Comparison of ENCODE assay signal across 1 cellular context in the genomic region with DNA sequence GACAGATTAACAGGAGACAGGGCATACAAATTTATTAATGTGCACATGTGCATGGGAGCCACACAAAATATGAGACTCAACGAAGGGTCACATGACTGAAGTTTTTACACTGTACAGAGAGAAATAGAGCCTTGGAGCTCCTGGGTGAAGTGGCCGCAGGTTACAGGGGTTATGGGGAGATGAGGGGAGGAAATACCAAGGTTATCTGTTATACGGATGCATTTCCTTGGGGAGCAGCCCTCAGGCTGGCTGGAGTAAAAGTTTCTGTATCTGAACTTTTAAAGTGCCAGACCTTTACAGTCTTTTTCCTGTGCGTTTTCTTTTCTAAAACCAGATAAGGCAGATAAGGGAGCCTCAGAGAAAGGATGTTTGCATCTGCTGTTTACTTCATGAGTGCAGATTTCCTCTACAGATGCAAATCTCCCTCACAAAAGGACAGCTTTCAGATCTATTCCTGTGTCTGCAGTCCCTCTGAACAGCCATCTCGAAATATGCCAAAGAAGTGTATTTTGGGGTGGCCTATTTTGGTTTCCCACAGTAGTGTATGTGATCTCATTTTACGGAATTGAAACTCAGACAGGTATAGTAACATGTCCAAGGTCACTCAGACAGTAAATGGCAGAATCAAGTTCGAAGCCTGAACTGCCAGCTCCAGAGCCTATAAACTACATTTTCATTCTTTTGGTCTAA.
TF ChIP-seq lines count a peak whose summit lies in the region.

No MANE protein-coding gene starts in this region.

TF ChIP-seq in GM12878, 131 proteins besides CTCF, POLR2A, EP300 and RAD21 (continued from another document and continues in another):
- TF ChIP-seq, protein P1, sequence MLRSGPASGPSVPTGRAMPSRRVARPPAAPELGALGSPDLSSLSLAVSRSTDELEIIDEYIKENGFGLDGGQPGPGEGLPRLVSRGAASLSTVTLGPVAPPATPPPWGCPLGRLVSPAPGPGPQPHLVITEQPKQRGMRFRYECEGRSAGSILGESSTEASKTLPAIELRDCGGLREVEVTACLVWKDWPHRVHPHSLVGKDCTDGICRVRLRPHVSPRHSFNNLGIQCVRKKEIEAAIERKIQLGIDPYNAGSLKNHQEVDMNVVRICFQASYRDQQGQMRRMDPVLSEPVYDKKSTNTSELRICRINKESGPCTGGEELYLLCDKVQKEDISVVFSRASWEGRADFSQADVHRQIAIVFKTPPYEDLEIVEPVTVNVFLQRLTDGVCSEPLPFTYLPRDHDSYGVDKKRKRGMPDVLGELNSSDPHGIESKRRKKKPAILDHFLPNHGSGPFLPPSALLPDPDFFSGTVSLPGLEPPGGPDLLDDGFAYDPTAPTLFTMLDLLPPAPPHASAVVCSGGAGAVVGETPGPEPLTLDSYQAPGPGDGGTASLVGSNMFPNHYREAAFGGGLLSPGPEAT (IDR thresholded peaks at IDR 0.05; ENCODE audit: low read depth), result peak; percentile 42; the same call in 1 of the 2 replicates
- TF ChIP-seq TCF12 (IDR thresholded peaks at IDR 0.05; ENCODE audit: low read depth, low read length) (0 out of 2 replicates have a peak, but pooled peaks have one; percentile 16), STAT3 (IDR thresholded peaks at IDR 0.05; ENCODE audit: low read depth, low read length) (peak; percentile 81; the same call in 1 of the 2 replicates), ELK1 (IDR thresholded peaks at IDR 0.05; ENCODE audit: low read depth, low read length) (no peak; the same call in 1 of the 2 replicates), ZSCAN29 (IDR thresholded peaks at IDR 0.05) (no peak), NFIC (IDR thresholded peaks at IDR 0.05; ENCODE audit: low read depth, low read length) (peak; percentile 95), CREB1 (IDR thresholded peaks at IDR 0.05; ENCODE audit: low read depth) (peak; percentile 76), E2F4 (IDR thresholded peaks at IDR 0.05; ENCODE audit: low read depth, low read length) (no peak), CEBPB (IDR thresholded peaks at IDR 0.05; ENCODE audit: borderline replicate concordance in 1 of 2, low read depth in 2 of 2, low read length in 2 of 2) (peak in 1 of 2 experiments; percentile 40; a peak in 1 of 4 replicates), ETV6 (conservative IDR thresholded peaks at IDR 0.05 in 1 of 2, IDR thresholded peaks at IDR 0.05 in 1 of 2; ENCODE audit: borderline replicate concordance in 1 of 2, low read depth in 1 of 2) (peak in 1 of 2 experiments; percentile 39; a peak in 1 of 4 replicates), PAX5 (IDR thresholded peaks at IDR 0.05; ENCODE audit: borderline replicate concordance, low read depth, low read length) (peak; percentile 72; the same call in 1 of the 2 replicates), PML (IDR thresholded peaks at IDR 0.05; ENCODE audit: low read length) (peak; percentile 73), MEF2A (IDR thresholded peaks at IDR 0.05; ENCODE audit: insufficient read depth, low read depth, low read length) (peak; percentile 100), ZNF217 (IDR thresholded peaks at IDR 0.05) (peak; percentile 27; the same call in 1 of the 2 replicates), RCOR1 (conservative IDR thresholded peaks at IDR 0.05; ENCODE audit: low read depth, low read length) (0 out of 2 replicates have a peak, but pooled peaks have one; percentile 78), BCL11A (IDR thresholded peaks at IDR 0.05; ENCODE audit: low read depth, low read length) (peak; percentile 87), POU2F2 (IDR thresholded peaks at IDR 0.05; ENCODE audit: borderline replicate concordance, low read depth, low read length) (peak; percentile 86; the same call in 2 of the 3 replicates), MEF2B (IDR thresholded peaks at IDR 0.05; ENCODE audit: partially characterized antibody, poor library complexity, severe bottlenecking) (peak; percentile 96), BHLHE40 (IDR thresholded peaks at IDR 0.05; ENCODE audit: borderline replicate concordance in 1 of 2, low read depth in 2 of 2, low read length in 1 of 2) (peak in 1 of 2 experiments; percentile 60; a peak in 2 of 4 replicates), TARDBP (IDR thresholded peaks at IDR 0.05; ENCODE audit: borderline replicate concordance) (no peak), POLR2AphosphoS5 (IDR thresholded peaks at IDR 0.05; ENCODE audit: low read length) (no peak), SUZ12 (IDR thresholded peaks at IDR 0.05; ENCODE audit: unreplicated experiment) (no peak), ESRRA (IDR thresholded peaks at IDR 0.05; ENCODE audit: low read length) (peak; percentile 83; the same call in 1 of the 2 replicates), POLR2AphosphoS2 (IDR thresholded peaks at IDR 0.05; ENCODE audit: low read depth, low read length) (no peak), JUND (IDR thresholded peaks at IDR 0.05; ENCODE audit: low read depth, low read length) (0 out of 2 replicates have a peak, but pooled peaks have one; percentile 43), CBX5 (IDR thresholded peaks at IDR 0.05; ENCODE audit: low read depth) (0 out of 2 replicates have a peak, but pooled peaks have one; percentile 38), MTA3 (IDR thresholded peaks at IDR 0.05; ENCODE audit: borderline replicate concordance, low read length) (peak; percentile 95; the same call in 1 of the 2 replicates), SMAD1 (IDR thresholded peaks at IDR 0.05; ENCODE audit: low read depth, partially characterized antibody) (no peak), FOXM1 (IDR thresholded peaks at IDR 0.05; ENCODE audit: low read depth, low read length) (peak; percentile 93), IRF4 (IDR thresholded peaks at IDR 0.05; ENCODE audit: low read depth, low read length) (peak; percentile 86), SRF (IDR thresholded peaks at IDR 0.05; ENCODE audit: low read depth in 2 of 2, low read length in 2 of 2) (0 out of 4 replicates have a peak, but pooled peaks of 1 of the 2 experiments have one; percentile 50), TBL1XR1 (IDR thresholded peaks at IDR 0.05; ENCODE audit: low read depth, low read length) (peak; percentile 100), TCF3 (IDR thresholded peaks at IDR 0.05; ENCODE audit: borderline replicate concordance, insufficient read depth, low read depth, low read length) (no peak), ZNF24 (IDR thresholded peaks at IDR 0.05) (no peak), ZNF274 (IDR thresholded peaks at IDR 0.05; ENCODE audit: insufficient read depth, insufficient read length) (no peak), ZNF622 (IDR thresholded peaks at IDR 0.05) (no peak), MYB (IDR thresholded peaks at IDR 0.05; ENCODE audit: borderline replicate concordance, low read depth, low read length) (no peak), HDAC6 (IDR thresholded peaks at IDR 0.05; ENCODE audit: unreplicated experiment) (no peak), YBX1 (IDR thresholded peaks at IDR 0.05) (no peak)
- TF ChIP-seq, protein P2, sequence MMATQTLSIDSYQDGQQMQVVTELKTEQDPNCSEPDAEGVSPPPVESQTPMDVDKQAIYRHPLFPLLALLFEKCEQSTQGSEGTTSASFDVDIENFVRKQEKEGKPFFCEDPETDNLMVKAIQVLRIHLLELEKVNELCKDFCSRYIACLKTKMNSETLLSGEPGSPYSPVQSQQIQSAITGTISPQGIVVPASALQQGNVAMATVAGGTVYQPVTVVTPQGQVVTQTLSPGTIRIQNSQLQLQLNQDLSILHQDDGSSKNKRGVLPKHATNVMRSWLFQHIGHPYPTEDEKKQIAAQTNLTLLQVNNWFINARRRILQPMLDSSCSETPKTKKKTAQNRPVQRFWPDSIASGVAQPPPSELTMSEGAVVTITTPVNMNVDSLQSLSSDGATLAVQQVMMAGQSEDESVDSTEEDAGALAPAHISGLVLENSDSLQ (IDR thresholded peaks at IDR 0.05), result peak; percentile 49
- TF ChIP-seq, protein P3, sequence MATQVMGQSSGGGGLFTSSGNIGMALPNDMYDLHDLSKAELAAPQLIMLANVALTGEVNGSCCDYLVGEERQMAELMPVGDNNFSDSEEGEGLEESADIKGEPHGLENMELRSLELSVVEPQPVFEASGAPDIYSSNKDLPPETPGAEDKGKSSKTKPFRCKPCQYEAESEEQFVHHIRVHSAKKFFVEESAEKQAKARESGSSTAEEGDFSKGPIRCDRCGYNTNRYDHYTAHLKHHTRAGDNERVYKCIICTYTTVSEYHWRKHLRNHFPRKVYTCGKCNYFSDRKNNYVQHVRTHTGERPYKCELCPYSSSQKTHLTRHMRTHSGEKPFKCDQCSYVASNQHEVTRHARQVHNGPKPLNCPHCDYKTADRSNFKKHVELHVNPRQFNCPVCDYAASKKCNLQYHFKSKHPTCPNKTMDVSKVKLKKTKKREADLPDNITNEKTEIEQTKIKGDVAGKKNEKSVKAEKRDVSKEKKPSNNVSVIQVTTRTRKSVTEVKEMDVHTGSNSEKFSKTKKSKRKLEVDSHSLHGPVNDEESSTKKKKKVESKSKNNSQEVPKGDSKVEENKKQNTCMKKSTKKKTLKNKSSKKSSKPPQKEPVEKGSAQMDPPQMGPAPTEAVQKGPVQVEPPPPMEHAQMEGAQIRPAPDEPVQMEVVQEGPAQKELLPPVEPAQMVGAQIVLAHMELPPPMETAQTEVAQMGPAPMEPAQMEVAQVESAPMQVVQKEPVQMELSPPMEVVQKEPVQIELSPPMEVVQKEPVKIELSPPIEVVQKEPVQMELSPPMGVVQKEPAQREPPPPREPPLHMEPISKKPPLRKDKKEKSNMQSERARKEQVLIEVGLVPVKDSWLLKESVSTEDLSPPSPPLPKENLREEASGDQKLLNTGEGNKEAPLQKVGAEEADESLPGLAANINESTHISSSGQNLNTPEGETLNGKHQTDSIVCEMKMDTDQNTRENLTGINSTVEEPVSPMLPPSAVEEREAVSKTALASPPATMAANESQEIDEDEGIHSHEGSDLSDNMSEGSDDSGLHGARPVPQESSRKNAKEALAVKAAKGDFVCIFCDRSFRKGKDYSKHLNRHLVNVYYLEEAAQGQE (IDR thresholded peaks at IDR 0.05; ENCODE audit: low read depth, low read length), result no peak
- TF ChIP-seq, protein P4, sequence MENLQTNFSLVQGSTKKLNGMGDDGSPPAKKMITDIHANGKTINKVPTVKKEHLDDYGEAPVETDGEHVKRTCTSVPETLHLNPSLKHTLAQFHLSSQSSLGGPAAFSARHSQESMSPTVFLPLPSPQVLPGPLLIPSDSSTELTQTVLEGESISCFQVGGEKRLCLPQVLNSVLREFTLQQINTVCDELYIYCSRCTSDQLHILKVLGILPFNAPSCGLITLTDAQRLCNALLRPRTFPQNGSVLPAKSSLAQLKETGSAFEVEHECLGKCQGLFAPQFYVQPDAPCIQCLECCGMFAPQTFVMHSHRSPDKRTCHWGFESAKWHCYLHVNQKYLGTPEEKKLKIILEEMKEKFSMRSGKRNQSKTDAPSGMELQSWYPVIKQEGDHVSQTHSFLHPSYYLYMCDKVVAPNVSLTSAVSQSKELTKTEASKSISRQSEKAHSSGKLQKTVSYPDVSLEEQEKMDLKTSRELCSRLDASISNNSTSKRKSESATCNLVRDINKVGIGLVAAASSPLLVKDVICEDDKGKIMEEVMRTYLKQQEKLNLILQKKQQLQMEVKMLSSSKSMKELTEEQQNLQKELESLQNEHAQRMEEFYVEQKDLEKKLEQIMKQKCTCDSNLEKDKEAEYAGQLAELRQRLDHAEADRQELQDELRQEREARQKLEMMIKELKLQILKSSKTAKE (IDR thresholded peaks at IDR 0.05; ENCODE audit: low read depth, poor library complexity, severe bottlenecking), result peak; percentile 81
- TF ChIP-seq, protein P5, sequence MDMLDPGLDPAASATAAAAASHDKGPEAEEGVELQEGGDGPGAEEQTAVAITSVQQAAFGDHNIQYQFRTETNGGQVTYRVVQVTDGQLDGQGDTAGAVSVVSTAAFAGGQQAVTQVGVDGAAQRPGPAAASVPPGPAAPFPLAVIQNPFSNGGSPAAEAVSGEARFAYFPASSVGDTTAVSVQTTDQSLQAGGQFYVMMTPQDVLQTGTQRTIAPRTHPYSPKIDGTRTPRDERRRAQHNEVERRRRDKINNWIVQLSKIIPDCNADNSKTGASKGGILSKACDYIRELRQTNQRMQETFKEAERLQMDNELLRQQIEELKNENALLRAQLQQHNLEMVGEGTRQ (IDR thresholded peaks at IDR 0.05; ENCODE audit: borderline replicate concordance, low read depth, low read length), result no peak
- TF ChIP-seq, protein P6, sequence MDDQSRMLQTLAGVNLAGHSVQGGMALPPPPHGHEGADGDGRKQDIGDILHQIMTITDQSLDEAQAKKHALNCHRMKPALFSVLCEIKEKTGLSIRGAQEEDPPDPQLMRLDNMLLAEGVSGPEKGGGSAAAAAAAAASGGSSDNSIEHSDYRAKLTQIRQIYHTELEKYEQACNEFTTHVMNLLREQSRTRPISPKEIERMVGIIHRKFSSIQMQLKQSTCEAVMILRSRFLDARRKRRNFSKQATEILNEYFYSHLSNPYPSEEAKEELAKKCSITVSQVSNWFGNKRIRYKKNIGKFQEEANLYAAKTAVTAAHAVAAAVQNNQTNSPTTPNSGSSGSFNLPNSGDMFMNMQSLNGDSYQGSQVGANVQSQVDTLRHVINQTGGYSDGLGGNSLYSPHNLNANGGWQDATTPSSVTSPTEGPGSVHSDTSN (IDR thresholded peaks at IDR 0.05; ENCODE audit: insufficient replicate concordance, low read depth, low read length), result no peak
- TF ChIP-seq, protein P7, sequence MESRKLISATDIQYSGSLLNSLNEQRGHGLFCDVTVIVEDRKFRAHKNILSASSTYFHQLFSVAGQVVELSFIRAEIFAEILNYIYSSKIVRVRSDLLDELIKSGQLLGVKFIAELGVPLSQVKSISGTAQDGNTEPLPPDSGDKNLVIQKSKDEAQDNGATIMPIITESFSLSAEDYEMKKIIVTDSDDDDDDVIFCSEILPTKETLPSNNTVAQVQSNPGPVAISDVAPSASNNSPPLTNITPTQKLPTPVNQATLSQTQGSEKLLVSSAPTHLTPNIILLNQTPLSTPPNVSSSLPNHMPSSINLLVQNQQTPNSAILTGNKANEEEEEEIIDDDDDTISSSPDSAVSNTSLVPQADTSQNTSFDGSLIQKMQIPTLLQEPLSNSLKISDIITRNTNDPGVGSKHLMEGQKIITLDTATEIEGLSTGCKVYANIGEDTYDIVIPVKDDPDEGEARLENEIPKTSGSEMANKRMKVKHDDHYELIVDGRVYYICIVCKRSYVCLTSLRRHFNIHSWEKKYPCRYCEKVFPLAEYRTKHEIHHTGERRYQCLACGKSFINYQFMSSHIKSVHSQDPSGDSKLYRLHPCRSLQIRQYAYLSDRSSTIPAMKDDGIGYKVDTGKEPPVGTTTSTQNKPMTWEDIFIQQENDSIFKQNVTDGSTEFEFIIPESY (IDR thresholded peaks at IDR 0.05), result no peak
